8 cellular contexts compared by ENCODE assay signal in genomic region chr15:73265536-73266153, GRCh38.
A peak's percentile ranks its signal among the peaks of the same experiment; 100 is the strongest.
DNase-seq lines count a peak whose midpoint lies in the region; ATAC-seq and TF ChIP-seq lines count a peak whose summit lies in the region.

No MANE protein-coding gene starts in this region.

- no peak overlapping the region for H3K27ac Mint-ChIP-seq in osteocyte (ENCODE audit: unreplicated experiment)

- H3K4me3 ChIP-seq in AG09309 (ENCODE audit: control insufficient read depth, low read depth, low read length): no peak overlapping the region

- intact Hi-C loops in posterior vena cava (cut with DNase I): no loop called here

- peak; percentile 62 for ATAC-seq in esophagus mucosa
- ATAC-seq in GM18873 (IDR thresholded peaks at IDR 0.05; ENCODE audit: low FRiP score, unreplicated experiment): no peak

- H3K9me3 Mint-ChIP-seq in osteocyte (ENCODE audit: unreplicated experiment): no peaks in the 10 kb centered on the region

- H3K4me1 Mint-ChIP-seq in osteocyte (ENCODE audit: unreplicated experiment): peaks cover under 1% of the 10 kb centered on the region

- no peak overlapping the region for H3K4me3 Mint-ChIP-seq in osteocyte (ENCODE audit: unreplicated experiment)

- DNase-seq in AG09309 (ENCODE audit: low read depth) (no peak), GM13977 (ENCODE audit: low spot score) (peak; percentile 35), NCI-H524 treated with DMSO at 0.1 percent for 48 hours (lab: John Stamatoyannopoulos, UW) (peak; percentile 23), osteocyte (ENCODE audit: extremely low spot score, unreplicated experiment) (no peak), posterior vena cava (ENCODE audit: low spot score) (no peak)
- peak; percentile 70 for DNase-seq in activated CD8-positive, alpha-beta memory T cell treated with anti-CD3 and anti-CD28 coated beads for 24 hours

- in situ Hi-C loops in GM13977 (cut with MboI; ENCODE audit: low pct_unique_long_range_greater_than_20kb, low sequenced_read_pairs, unreplicated experiment): no loop called here

- no peaks in the 10 kb centered on the region for H3K27me3 Mint-ChIP-seq in osteocyte (ENCODE audit: unreplicated experiment)

- TF ChIP-seq CTCF in AG09309 (IDR thresholded peaks at IDR 0.05; ENCODE audit: control insufficient read depth, insufficient read depth, low read depth, low read length, missing control alignments): peak; percentile 66
- TF ChIP-seq CTCF in GM13977 (IDR thresholded peaks at IDR 0.05; ENCODE audit: extremely low read depth, insufficient read depth, missing control alignments): peak; percentile 75
- TF ChIP-seq CTCF in osteocyte (IDR thresholded peaks at IDR 0.05): peak; percentile 65

- peaks cover 2% of the 10 kb centered on the region for H3K36me3 Mint-ChIP-seq in osteocyte (ENCODE audit: unreplicated experiment)

Comparison
In these comparisons a context has a peak if more than half of its experiments do, and no peak if none do; other contexts are left out.
1. DNase-seq: peak in GM13977 (single experiment), NCI-H524 treated with DMSO at 0.1 percent for 48 hours (single experiment) and activated CD8-positive, alpha-beta memory T cell treated with anti-CD3 and anti-CD28 coated beads for 24 hours (single experiment); none in AG09309 (single experiment), osteocyte (single experiment) and posterior vena cava (single experiment).
2. Peak in every context shown above with its lines, with median percentiles within 50 percentile points of each other: CTCF ChIP-seq.